1 cellular context compared by ENCODE assay signal in genomic region chrX:133053854-133054565, GRCh38.
TF ChIP-seq lines count a peak whose summit lies in the region.

No MANE protein-coding gene starts in this region.

TF ChIP-seq in HCT116, 20 proteins besides CTCF, POLR2A, EP300 and RAD21 (continued from another document):
- TF ChIP-seq, protein P1, sequence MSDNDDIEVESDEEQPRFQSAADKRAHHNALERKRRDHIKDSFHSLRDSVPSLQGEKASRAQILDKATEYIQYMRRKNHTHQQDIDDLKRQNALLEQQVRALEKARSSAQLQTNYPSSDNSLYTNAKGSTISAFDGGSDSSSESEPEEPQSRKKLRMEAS (IDR thresholded peaks at IDR 0.05), result no peak
- TF ChIP-seq JUND (IDR thresholded peaks at IDR 0.05), result no peak
- TF ChIP-seq ATF3 (IDR thresholded peaks at IDR 0.05), result no peak
- no peak for TF ChIP-seq ZFX (IDR thresholded peaks at IDR 0.05)
TF ChIP-seq in HCT116: peak in this region for 0.
